Comparison of ENCODE assay signal across 26 cellular contexts in genomic region chr18:35918564-35918963, GRCh38.
"Had no signal": no experiment of that assay in that cellular context is flagged by ENCODE, and none has a peak within 500 bp of the region (broad histone marks: within the 10 kb centered on the region; RNA-seq: fewer than 3 reads in every experiment).

No MANE protein-coding gene starts in this region.

- H3K9me3 ChIP-seq: heart right ventricle, left ventricle myocardium inferior, neutrophil, ovary, right atrium auricular region, right lobe of liver, suprapubic skin, thoracic aorta, tibial artery, upper lobe of right lung had no signal

- ATAC-seq: heart right ventricle; naive thymus-derived CD8-positive, alpha-beta T cell; upper lobe of right lung had no signal

- H3K4me1 ChIP-seq: heart right ventricle, left ventricle myocardium inferior, right atrium auricular region, right lobe of liver, suprapubic skin, tibial artery, upper lobe of right lung had no signal

- H3K4me3 Mint-ChIP-seq: memory B cell; naive thymus-derived CD8-positive, alpha-beta T cell; nephron; neural crest cell; stimulated activated naive CD8-positive, alpha-beta T cell treated with anti-CD3 and anti-CD28 coated beads, Interleukin-15, Interleukin-2, amounts not matched to agents 100 ng/mL and 50 ng/mL, for 24 hours had no signal

- H3K27ac Mint-ChIP-seq: memory B cell; naive thymus-derived CD8-positive, alpha-beta T cell; nephron; progenitor cell of endocrine pancreas; stimulated activated naive CD8-positive, alpha-beta T cell treated with anti-CD3 and anti-CD28 coated beads, Interleukin-15, Interleukin-2, amounts not matched to agents 100 ng/mL and 50 ng/mL, for 24 hours had no signal

- H3K27ac ChIP-seq: heart right ventricle, hepatocyte, left ventricle myocardium inferior, neutrophil, ovary, right atrium auricular region, right lobe of liver, skin epidermis, suprapubic skin, thoracic aorta, tibial artery, upper lobe of right lung had no signal

- DNase-seq: heart right ventricle; islet precursor cell; left ventricle myocardium inferior; naive thymus-derived CD8-positive, alpha-beta T cell; occipital lobe; ovary; right lobe of liver; stimulated activated CD4-positive, alpha-beta T cell treated with anti-CD3 and anti-CD28 coated beads, Interleukin-12 subunit alpha, Interleukin-12 subunit beta, amount 100 ng/mL, for 4 hours; stimulated activated CD4-positive, alpha-beta T cell treated with anti-CD3 and anti-CD28 coated beads, Interleukin-15, amount 100 ng/mL, for 24 hours; stimulated activated CD4-positive, alpha-beta T cell treated with anti-CD3 and anti-CD28 coated beads, Interleukin-2, amount 100 ng/mL, for 24 hours; stimulated activated CD4-positive, alpha-beta T cell treated with anti-CD3 and anti-CD28 coated beads, Interleukin-4, amount 100 ng/mL, for 1 hour; stimulated activated naive CD4-positive, alpha-beta T cell; tibial artery; trophoblast cell; upper lobe of right lung had no signal

- H3K9me3 Mint-ChIP-seq: memory B cell; naive thymus-derived CD8-positive, alpha-beta T cell; nephron; neural crest cell; stimulated activated naive CD8-positive, alpha-beta T cell treated with anti-CD3 and anti-CD28 coated beads, Interleukin-15, Interleukin-2, amounts not matched to agents 100 ng/mL and 50 ng/mL, for 24 hours had no signal

- H3K27me3 ChIP-seq: ovary, right atrium auricular region, right lobe of liver, suprapubic skin had no signal

- H3K4me1 Mint-ChIP-seq: memory B cell; naive thymus-derived CD8-positive, alpha-beta T cell; neural crest cell had no signal

- H3K36me3 Mint-ChIP-seq: memory B cell; naive thymus-derived CD8-positive, alpha-beta T cell had no signal

- H3K36me3 ChIP-seq: heart right ventricle, left ventricle myocardium inferior, neutrophil, ovary, right atrium auricular region, right lobe of liver, suprapubic skin, thoracic aorta, tibial artery, upper lobe of right lung had no signal

- H3K4me3 ChIP-seq: heart right ventricle, hepatocyte, left ventricle myocardium inferior, ovary, right atrium auricular region, right lobe of liver, skin epidermis, suprapubic skin, thoracic aorta, tibial artery, upper lobe of right lung had no signal

- H2AFZ ChIP-seq: hepatocyte had no signal

- H3K4me2 ChIP-seq: hepatocyte had no signal
